Comparison of ENCODE assay signal across 8 cellular contexts in the genomic region with DNA sequence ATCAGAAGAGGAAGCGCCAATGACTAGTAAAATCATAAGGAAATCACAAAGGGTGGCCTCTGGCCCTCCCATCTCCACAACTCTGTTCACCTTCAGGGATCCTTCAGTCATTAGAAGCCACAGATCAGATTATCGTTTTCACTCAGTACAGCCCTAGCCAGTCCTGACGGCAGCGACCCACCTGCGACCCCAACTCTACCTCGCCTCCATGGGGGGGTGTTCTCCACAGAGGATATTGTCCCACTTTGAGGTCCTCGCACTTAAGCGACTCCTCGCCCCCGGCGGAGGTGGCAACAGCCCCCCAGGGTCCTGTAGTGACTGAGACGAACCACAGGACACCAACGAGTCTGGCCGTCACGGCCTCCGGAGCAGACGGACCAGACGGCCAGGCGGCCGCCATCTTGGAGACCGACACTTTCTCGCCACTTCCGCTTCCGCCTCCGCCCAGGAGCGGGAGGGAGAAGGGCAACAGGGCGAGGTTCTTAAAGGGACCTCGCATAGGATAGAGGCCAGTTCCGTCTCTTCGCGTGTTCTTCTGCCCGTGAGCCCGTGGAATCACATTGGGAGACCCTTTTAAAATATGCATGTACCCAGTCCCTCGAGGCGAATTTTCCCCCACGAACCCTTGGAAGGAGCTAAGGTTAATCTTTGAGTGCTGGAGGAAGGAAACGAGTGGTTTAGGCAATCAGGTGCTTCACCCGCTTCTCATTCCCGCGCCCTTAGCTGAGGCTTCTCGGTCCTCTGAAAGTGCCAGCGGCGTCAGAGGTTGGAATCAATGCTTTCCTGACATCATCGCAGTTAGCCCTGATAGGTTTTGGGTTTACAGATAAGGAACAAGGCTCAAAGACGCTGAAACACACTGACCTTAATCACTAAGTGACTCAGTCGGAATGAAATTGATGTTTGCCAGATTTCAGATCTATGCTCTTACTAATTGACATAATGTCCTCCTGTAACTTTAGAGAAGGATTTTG. TPM values are rescaled to one million over a fixed set of nuclear protein-coding genes. Genes with fewer than 3 reads are reported as not detected.
DNase-seq lines count a peak whose midpoint lies in the region; ATAC-seq and TF ChIP-seq lines count a peak whose summit lies in the region.

Gene TM2D1 (minus strand): TSS at position 421 of the 974 bp plus-strand sequence. CDS start 21 bp downstream, at position 400.

- H3K27me3 ChIP-seq in thymus (ENCODE audit: control insufficient read depth, insufficient read depth): no peaks in the 10 kb centered on the region

- H3K9me3 ChIP-seq in thymus (ENCODE audit: control insufficient read depth): no peaks in the 10 kb centered on the region

- under 1% methylated on average over 46 of the region's 46 CpGs for WGBS in thymus

- H3K4me1 ChIP-seq in thymus (ENCODE audit: control insufficient read depth, insufficient read depth, low read length): peaks cover 5% of the 10 kb centered on the region

- H3K36me3 ChIP-seq in thymus (ENCODE audit: control insufficient read depth, insufficient read depth): peaks cover 3% of the 10 kb centered on the region

- ATAC-seq in HG02588 (IDR thresholded peaks at IDR 0.05; ENCODE audit: unreplicated experiment): peak; percentile 100

- peak within 1 kb of the TSS; percentile 98 for H3K27ac Mint-ChIP-seq in activated naive CD8-positive, alpha-beta T cell
- peak within 1 kb of the TSS; percentile 97 for H3K27ac Mint-ChIP-seq in osteocyte (ENCODE audit: unreplicated experiment)

- no peaks in the 10 kb centered on the region for H3K9me3 Mint-ChIP-seq in activated naive CD8-positive, alpha-beta T cell (ENCODE audit: low read depth)
- H3K9me3 Mint-ChIP-seq in osteocyte (ENCODE audit: unreplicated experiment): no peaks in the 10 kb centered on the region

- H3K36me3 Mint-ChIP-seq in activated naive CD8-positive, alpha-beta T cell: no peaks in the 10 kb centered on the region
- H3K36me3 Mint-ChIP-seq in osteocyte (ENCODE audit: unreplicated experiment): peaks cover 4% of the 10 kb centered on the region

- no peak for TF ChIP-seq CTCF in osteocyte (IDR thresholded peaks at IDR 0.05)

- DNase-seq in NCI-H1092 (lab: John Stamatoyannopoulos, UW) (peak; percentile 86), SKM-1 (lab: John Stamatoyannopoulos, UW; ENCODE audit: unreplicated experiment) (peak; percentile 95), head of caudate nucleus (peak; percentile 83 to 95 (median 92)), osteocyte (ENCODE audit: extremely low spot score, unreplicated experiment) (peak; percentile 93)

- H3K27ac ChIP-seq in thymus (ENCODE audit: low read depth): peak within 1 kb of the TSS; percentile 79

- peaks cover 29% of the 10 kb centered on the region for H3K4me1 Mint-ChIP-seq in activated naive CD8-positive, alpha-beta T cell (ENCODE audit: low read depth)
- peaks cover 24% of the 10 kb centered on the region for H3K4me1 Mint-ChIP-seq in osteocyte (ENCODE audit: unreplicated experiment)

- H3K27me3 Mint-ChIP-seq in activated naive CD8-positive, alpha-beta T cell: no peaks in the 10 kb centered on the region
- H3K27me3 Mint-ChIP-seq in osteocyte (ENCODE audit: unreplicated experiment): no peaks in the 10 kb centered on the region

- H3K4me3 Mint-ChIP-seq in activated naive CD8-positive, alpha-beta T cell: peak within 1 kb of the TSS; percentile 99
- peak within 1 kb of the TSS; percentile 90 for H3K4me3 Mint-ChIP-seq in osteocyte (ENCODE audit: unreplicated experiment)

- H3K4me3 ChIP-seq in GM08714 (ENCODE audit: low read length) (peak within 1 kb of the TSS; percentile 81), thymus (ENCODE audit: low read length) (peak within 1 kb of the TSS; percentile 69)

- intact Hi-C loops in head of caudate nucleus (cut with DNase I): loop anchor here (10.0 kb wide), 1 partner anchor 270 kb away; no protein-coding TSS in a partner anchor

RNA-seq across cellular contexts. Expression of gene TM2D1, which starts in this region (rescaled TPM):
- 53.2 and 56.9 TPM in 2 replicates for total RNA-seq in osteocyte
- 33.6 TPM for polyA plus RNA-seq in thymus

Comparison
In these comparisons a context has a peak if more than half of its experiments do, and no peak if none do; other contexts are left out.
1. Peak in every context shown above with its lines: DNase-seq, ATAC-seq, H3K4me3 ChIP-seq and H3K27ac ChIP-seq.